ENCODE assay signal across 1 cellular context in the genomic region with DNA sequence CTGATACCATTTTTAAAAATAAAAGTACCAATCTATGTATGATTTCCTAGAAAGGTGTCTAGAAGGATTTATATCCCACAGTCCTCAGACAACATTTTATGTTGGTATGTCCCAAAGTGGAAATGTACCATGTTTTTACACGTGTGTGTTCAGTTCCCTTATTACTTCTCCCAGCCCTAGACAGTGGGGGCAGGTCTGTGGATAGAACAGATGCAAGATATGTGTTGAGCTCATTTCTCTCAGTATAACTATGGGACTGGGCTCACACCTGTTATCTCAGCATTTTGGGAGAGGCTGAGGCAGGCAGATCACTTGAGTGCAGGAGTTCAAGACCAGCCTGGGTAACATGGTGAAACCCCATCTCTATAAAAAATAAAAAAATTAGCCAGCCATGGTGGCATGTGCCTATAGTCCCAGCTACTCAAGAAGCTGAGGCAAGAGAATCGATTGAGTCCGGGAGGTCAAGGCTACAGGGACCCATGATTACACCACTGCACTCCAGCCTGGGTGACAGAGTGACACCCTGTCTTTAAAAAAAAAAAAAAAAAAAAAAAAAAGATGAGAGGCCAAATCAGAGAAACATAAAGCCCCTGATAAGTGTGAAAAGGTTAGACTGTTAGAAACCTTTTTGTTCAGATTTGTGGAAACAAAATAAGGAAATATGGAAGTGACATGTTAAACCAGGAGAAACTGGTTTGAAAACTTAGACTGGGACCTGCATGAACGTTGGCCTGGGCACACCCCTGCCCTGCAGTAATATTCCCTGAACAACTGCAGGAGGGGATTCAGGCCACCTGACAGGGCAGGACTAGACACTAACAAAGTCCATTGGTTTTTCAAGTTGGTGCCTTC.
TF ChIP-seq lines count a peak whose summit lies in the region.

No MANE protein-coding gene starts in this region.

TF ChIP-seq in HCT116, 20 proteins besides CTCF, POLR2A, EP300 and RAD21 (continued from another document):
- no peak for TF ChIP-seq ZFX (IDR thresholded peaks at IDR 0.05)
- TF ChIP-seq ZBTB33 (IDR thresholded peaks at IDR 0.05; ENCODE audit: extremely low read depth, insufficient replicate concordance, low read length), result no peak
- no peak for TF ChIP-seq TCF7L2 (IDR thresholded peaks at IDR 0.05; ENCODE audit: borderline replicate concordance, extremely low read depth, insufficient read depth, insufficient read length)
- TF ChIP-seq SIN3A (IDR thresholded peaks at IDR 0.05; ENCODE audit: low read depth), result no peak
- TF ChIP-seq, protein P1, sequence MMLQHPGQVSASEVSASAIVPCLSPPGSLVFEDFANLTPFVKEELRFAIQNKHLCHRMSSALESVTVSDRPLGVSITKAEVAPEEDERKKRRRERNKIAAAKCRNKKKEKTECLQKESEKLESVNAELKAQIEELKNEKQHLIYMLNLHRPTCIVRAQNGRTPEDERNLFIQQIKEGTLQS (IDR thresholded peaks at IDR 0.05), result no peak
- no peak for TF ChIP-seq FOSL1 (IDR thresholded peaks at IDR 0.05; ENCODE audit: low read depth)
- no peak for TF ChIP-seq EGR1 (IDR thresholded peaks at IDR 0.05; ENCODE audit: low read depth)
- no peak for TF ChIP-seq CEBPB (IDR thresholded peaks at IDR 0.05; ENCODE audit: low read depth)
- TF ChIP-seq, protein P2, sequence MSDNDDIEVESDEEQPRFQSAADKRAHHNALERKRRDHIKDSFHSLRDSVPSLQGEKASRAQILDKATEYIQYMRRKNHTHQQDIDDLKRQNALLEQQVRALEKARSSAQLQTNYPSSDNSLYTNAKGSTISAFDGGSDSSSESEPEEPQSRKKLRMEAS (IDR thresholded peaks at IDR 0.05), result no peak
- TF ChIP-seq ZNF274 (IDR thresholded peaks at IDR 0.05; ENCODE audit: low read depth, low read length), result no peak
- TF ChIP-seq CBX3 (IDR thresholded peaks at IDR 0.05; ENCODE audit: low read depth), result no peak
- no peak for TF ChIP-seq SP1 (IDR thresholded peaks at IDR 0.05; ENCODE audit: low read depth)
